In the genomic region with DNA sequence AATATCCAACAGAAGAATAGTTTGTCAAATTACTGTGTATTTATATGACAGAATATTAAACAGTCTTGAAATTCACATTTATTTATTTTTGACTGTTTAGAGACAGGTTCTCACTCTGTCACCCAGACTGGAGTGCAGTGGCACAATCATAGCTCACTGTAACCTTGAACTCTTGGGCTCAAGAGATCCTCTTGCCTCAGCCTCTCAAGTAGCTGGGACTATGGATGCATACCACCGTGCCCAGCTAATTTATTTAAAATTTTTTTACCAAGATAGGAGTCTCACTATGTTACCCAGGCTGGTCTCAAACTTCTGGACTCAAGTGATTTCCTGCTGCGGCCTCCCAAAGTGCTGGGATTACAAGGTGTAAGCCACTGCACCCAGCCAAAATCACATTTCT, we compare ENCODE assay signal across 34 cellular contexts.
"Had no signal": no experiment of that assay in that cellular context is flagged by ENCODE, and none has a peak within 500 bp of the region (broad histone marks: within the 10 kb centered on the region; RNA-seq: fewer than 3 reads in every experiment).

No MANE protein-coding gene starts in this region.

- H3K9me3 ChIP-seq: adrenal gland, body of pancreas, breast epithelium had no signal

- FAIRE-seq: astrocyte, bronchial epithelial cell had no signal

- DNase-seq: activated effector memory CD4-positive, alpha-beta T cell treated with anti-CD3 and anti-CD28 coated beads, Interleukin-2, amount 50 U/mL, for 16 hours; activated effector memory CD4-positive, alpha-beta T cell treated with Interleukin-2 at 50 U/mL for 16 hours; activated gamma-delta T cell; activated gamma-delta T cell treated with Interleukin-2 at 50 U/mL for 16 hours; activated naive CD4-positive, alpha-beta T cell; activated naive CD4-positive, alpha-beta T cell treated with anti-CD3 and anti-CD28 coated beads for 36 hours; activated naive CD4-positive, alpha-beta T cell treated with anti-CD3 and anti-CD28 coated beads, Interleukin-2, amount 10 ng/mL, durations not matched to agents 7 days and 5 days; activated naive CD4-positive, alpha-beta T cell treated with anti-CD3 and anti-CD28 coated beads, Interleukin-2, amount 50 U/mL, for 16 hours; activated naive CD4-positive, alpha-beta T cell treated with Interleukin-2 at 50 U/mL for 16 hours; activated naive CD8-positive, alpha-beta T cell treated with anti-CD3 and anti-CD28 coated beads for 36 hours; activated naive CD8-positive, alpha-beta T cell treated with anti-CD3 and anti-CD28 coated beads, Interleukin-2, amount 10 ng/mL, durations not matched to agents 7 days and 5 days; activated naive CD8-positive, alpha-beta T cell treated with anti-CD3 and anti-CD28 coated beads, Interleukin-2, amount 50 U/mL, for 24 hours; activated T-cell treated with anti-CD3 and anti-CD28 coated beads for 4 hours; activated T-cell treated with anti-CD3 and anti-CD28 coated beads, Interleukin-2, amount 50 U/mL, for 1 hour; activated T-cell treated with anti-CD3 and anti-CD28 coated beads, Interleukin-2, amount 50 U/mL, for 24 hours; activated T-cell treated with anti-CD3 and anti-CD28 coated beads, Interleukin-2, amount 50 U/mL, for 4 hours; activated T-cell treated with anti-CD3 and anti-CD28 coated beads, Interleukin-2, amount 50 U/mL, for 48 hours; activated T-cell treated with anti-CD3 and anti-CD28 coated beads, Interleukin-2, amount 50 U/mL, for 72 hours; adrenal gland; amniotic stem cell; amygdala; anterior cingulate cortex; aorta; body of pancreas; brain microvascular endothelial cell; caudate nucleus; central memory CD4-positive, alpha-beta T cell; cerebellar nuclear complex had no signal

- H3K4me3 ChIP-seq: adrenal gland, body of pancreas, breast epithelium, cardiac muscle cell had no signal

- H3K27ac ChIP-seq: adrenal gland, body of pancreas, brain microvascular endothelial cell, breast epithelium, cardiac muscle cell had no signal

- H3K27me3 ChIP-seq: adrenal gland, body of pancreas, brain microvascular endothelial cell, breast epithelium, cardiac muscle cell had no signal

- H3K4me1 ChIP-seq: body of pancreas, breast epithelium had no signal

- ATAC-seq: activated naive CD4-positive, alpha-beta T cell treated with anti-CD3 and anti-CD28 coated beads, Interleukin-2, amount 50 U/mL, for 72 hours; activated naive CD8-positive, alpha-beta T cell treated with anti-CD3 and anti-CD28 coated beads, Interleukin-2, amount 50 U/mL, for 24 hours; activated T-cell treated with anti-CD3 and anti-CD28 coated beads, Interleukin-2, amount 50 U/mL, for 4 hours; activated T-cell treated with anti-CD3 and anti-CD28 coated beads, Interleukin-2, amount 50 U/mL, for 72 hours; activated T-helper 17 cell treated with anti-CD3 and anti-CD28 coated beads, Interleukin-2, amount 50 U/mL, for 72 hours; body of pancreas had no signal

- H3K36me3 ChIP-seq: adrenal gland, brain microvascular endothelial cell, breast epithelium had no signal
